In genomic region chr15:57610130-57610529, GRCh38 we compare ENCODE assay signal across 9 cellular contexts. TPM values are rescaled to one million over a fixed set of nuclear protein-coding genes. Genes with fewer than 3 reads are reported as not detected.
DNase-seq lines count a peak whose midpoint lies in the region; ATAC-seq and TF ChIP-seq lines count a peak whose summit lies in the region.
"Had no signal": no experiment of that assay in that cellular context is flagged by ENCODE, and none has a peak within 500 bp of the region (broad histone marks: within the 10 kb centered on the region; RNA-seq: fewer than 3 reads in every experiment).

No MANE protein-coding gene starts in this region.

- H3K4me2 ChIP-seq in fibroblast of lung (ENCODE audit: extremely low read depth, insufficient read depth, low read length) (no peak overlapping the region), osteoblast (ENCODE audit: insufficient read depth, low read length) (peak overlapping the region; percentile 43)

- H3K79me2 ChIP-seq in fibroblast of lung (ENCODE audit: control insufficient read depth, insufficient read depth, low read length) = no peaks in the 10 kb centered on the region
- H3K79me2 ChIP-seq in osteoblast (ENCODE audit: insufficient read depth, low read length) = no peaks in the 10 kb centered on the region

- no peak overlapping the region for H2AFZ ChIP-seq in fibroblast of lung (ENCODE audit: low read length)
- H2AFZ ChIP-seq in osteoblast (ENCODE audit: low read length) = peak overlapping the region; percentile 25

- DNase-seq in DMS153 (lab: John Stamatoyannopoulos, UW) = peak; percentile 60
- peak; percentile 40 for DNase-seq in NCI-H345 treated with DMSO at 0.1 percent for 48 hours (lab: John Stamatoyannopoulos, UW; ENCODE audit: unreplicated experiment)
- peak; percentile 45 to 67 for DNase-seq in fibroblast of lung (ENCODE audit: low read depth in 2 of 2)
- peak; percentile 79 for DNase-seq in osteoblast (ENCODE audit: insufficient read length, low spot score, missing footprints)
- no peak for DNase-seq in stimulated activated CD4-positive, alpha-beta T cell treated with anti-CD3 and anti-CD28 coated beads, Interleukin-4, amount 100 ng/mL, for 24 hours
- no peak for DNase-seq in T-helper 9 cell
- DNase-seq in NCI-H1694 (lab: John Stamatoyannopoulos, UW) = no peak

- H3K27ac ChIP-seq in fibroblast of lung (ENCODE audit: insufficient read depth, low read length) (no peak overlapping the region), osteoblast (ENCODE audit: low read depth, low read length) (peak overlapping the region; percentile 25)

- H3K4me3 ChIP-seq in fibroblast of lung (replicated peaks in 1 of 4; ENCODE audit: control extremely low read depth in 1 of 4, insufficient read depth in 1 of 4, low read depth in 3 of 4, low read length in 4 of 4) (no peak overlapping the region), osteoblast (ENCODE audit: insufficient read depth, low read length) (no peak overlapping the region)

- H3K27me3 ChIP-seq in fibroblast of lung (ENCODE audit: control insufficient read depth, insufficient read depth, low read length) = no peaks in the 10 kb centered on the region
- peaks cover 7% of the 10 kb centered on the region for H3K27me3 ChIP-seq in osteoblast (ENCODE audit: insufficient read depth, low read length)

- no peaks in the 10 kb centered on the region for H4K20me1 ChIP-seq in fibroblast of lung (ENCODE audit: control insufficient read depth, extremely low read depth, insufficient read depth, low read length)
- H4K20me1 ChIP-seq in osteoblast (ENCODE audit: insufficient read depth, low read length) = no peaks in the 10 kb centered on the region

- H3K4me1 ChIP-seq in fibroblast of lung (ENCODE audit: control insufficient read depth, extremely low read depth, insufficient read depth, low read length) (peaks cover 2% of the 10 kb centered on the region), osteoblast (ENCODE audit: insufficient read depth, low read length) (peaks cover 23% of the 10 kb centered on the region)

- ATAC-seq in GM19452 (IDR thresholded peaks at IDR 0.05; ENCODE audit: unreplicated experiment) = no peak

- no peaks in the 10 kb centered on the region for H3K9me3 ChIP-seq in fibroblast of lung (ENCODE audit: control insufficient read depth, insufficient read depth, low read depth, low read length)
- H3K9me3 ChIP-seq in osteoblast (ENCODE audit: low read depth, low read length) = no peaks in the 10 kb centered on the region

- H3K9ac ChIP-seq in fibroblast of lung (ENCODE audit: insufficient read depth, low read length) = no peak overlapping the region

- H3K36me3 ChIP-seq in fibroblast of lung (ENCODE audit: control insufficient read depth, insufficient read depth, low read length) (no peaks in the 10 kb centered on the region), osteoblast (ENCODE audit: insufficient read depth, low read length) (no peaks in the 10 kb centered on the region)

- TF ChIP-seq CTCF in fibroblast of lung (conservative IDR thresholded peaks at IDR 0.05 in 1 of 2, IDR thresholded peaks at IDR 0.05 in 1 of 2; ENCODE audit: low read depth in 1 of 2, low read length in 2 of 2) = no peak
- TF ChIP-seq CTCF in osteoblast (IDR thresholded peaks at IDR 0.05; ENCODE audit: extremely low read depth, low read depth, low read length) = no peak

RNA-seq across cellular contexts. Expression of gene MYZAP, which starts 18.4 kb away (rescaled TPM):
- 0.17 TPM in 1 of 2 replicates, not detected in the other for total RNA-seq in fibroblast of lung
- 0.08 TPM in 1 of 2 replicates, not detected in the other for polyA plus RNA-seq in fibroblast of lung
- polyA plus RNA-seq in fibroblast of lung (2012) = not detected in 2 replicates
- polyA minus RNA-seq in fibroblast of lung (ENCODE audit: low replicate concordance) = not detected in 2 replicates
- under 0.01 TPM in 1 of 2 replicates, not detected in the other for total RNA-seq in osteoblast
- total RNA-seq: NCI-H460 had no signal

Comparison
In these comparisons a context has a peak if more than half of its experiments do, and no peak if none do; other contexts are left out.
1. DNase-seq: peak in DMS153 (single experiment), NCI-H345 treated with DMSO at 0.1 percent for 48 hours (single experiment), fibroblast of lung (2 of 2) and osteoblast (single experiment); none in stimulated activated CD4-positive, alpha-beta T cell treated with anti-CD3 and anti-CD28 coated beads, Interleukin-4, amount 100 ng/mL, for 24 hours (single experiment), T-helper 9 cell (single experiment) and NCI-H1694 (single experiment).